Comparison of ENCODE assay signal across 26 cellular contexts in the genomic region with DNA sequence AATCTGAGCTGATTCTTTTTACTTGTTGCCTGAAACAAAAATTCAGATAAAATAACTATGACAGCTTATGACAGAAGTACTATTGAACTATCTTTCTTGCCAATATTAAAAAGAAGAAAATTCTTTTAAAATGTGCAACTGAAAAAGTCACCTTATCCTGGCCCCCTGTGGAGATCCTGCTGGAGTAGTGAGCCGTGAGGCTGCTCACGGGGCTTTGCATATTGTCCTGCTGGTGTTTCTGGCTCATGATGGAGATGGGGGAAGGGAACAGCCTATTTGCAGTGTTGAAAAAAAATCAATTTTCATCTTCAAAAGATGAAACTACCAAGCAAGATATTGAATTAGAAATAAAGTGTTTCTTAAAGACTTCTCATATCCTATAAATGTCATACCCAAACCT.
DNase-seq lines count a peak whose midpoint lies in the region; ATAC-seq and TF ChIP-seq lines count a peak whose summit lies in the region.
"Had no signal": no experiment of that assay in that cellular context is flagged by ENCODE, and none has a peak within 500 bp of the region (broad histone marks: within the 10 kb centered on the region; RNA-seq: fewer than 3 reads in every experiment).

No MANE protein-coding gene starts in this region.

- ATAC-seq in HG02884 (IDR thresholded peaks at IDR 0.05; ENCODE audit: unreplicated experiment) = no peak
- ATAC-seq: CD8-positive, alpha-beta T cell; T-cell had no signal

- H3K9me3 Mint-ChIP-seq in endothelial cell (ENCODE audit: unreplicated experiment) = no peaks in the 10 kb centered on the region

- WGBS in iPS DF 6.9 (ENCODE audit: insufficient coverage, insufficient read length) = no CpG with 5 or more reads among the region's 2 CpGs
- 69 to 97% methylated on average over 2 of the region's 2 CpGs for WGBS in transverse colon (ENCODE audit: low coverage in 1 of 2), 2 donors

- DNase-seq in H7 = peak; percentile 60
- DNase-seq in NCI-H146 (lab: John Stamatoyannopoulos, UW) = peak; percentile 73
- peak; percentile 12 for DNase-seq in NCI-H526 treated with DMSO at 0.1 percent for 48 hours (lab: John Stamatoyannopoulos, UW)
- peak; percentile 9 for DNase-seq in iPS DF 6.9 (ENCODE audit: low read depth, low spot score)
- DNase-seq in endothelial cell (ENCODE audit: low spot score) = no peak
- DNase-seq in transverse colon = no peak
- no peak for DNase-seq in stimulated activated CD4-positive, alpha-beta T cell treated with anti-CD3 and anti-CD28 coated beads, Interleukin-15, amount 100 ng/mL, for 24 hours
- DNase-seq: CD8-positive, alpha-beta T cell; DMS153; DND-41; H9; HFFc6; IMR-90; KG1; MG63; NCI-H1694 treated with DMSO at 0.1 percent for 48 hours; NCI-H2081 treated with DMSO at 0.1 percent for 48 hours; NCI-H2227 treated with DMSO at 0.1 percent for 48 hours; NCI-H748 treated with DMSO at 0.1 percent for 48 hours; NK-92 treated with Interleukin-12 subunit alpha and Interleukin-12 subunit beta, amount 100 ng/mL, for 24 hours; SHP77; T-cell had no signal

- TF ChIP-seq POLR2A in transverse colon (IDR thresholded peaks at IDR 0.05) = no peak

- H3K9me3 ChIP-seq in iPS DF 6.9 (ENCODE audit: control insufficient read depth, insufficient read depth, low read length) (no peaks in the 10 kb centered on the region), transverse colon (no peaks in the 10 kb centered on the region)
- H3K9me3 ChIP-seq: MG63 had no signal

- no peaks in the 10 kb centered on the region for H3K27me3 Mint-ChIP-seq in endothelial cell (ENCODE audit: unreplicated experiment)
- H3K27me3 Mint-ChIP-seq: B cell, T-cell had no signal

- TF ChIP-seq CTCF in endothelial cell (IDR thresholded peaks at IDR 0.05; ENCODE audit: unreplicated experiment) (no peak), transverse colon (IDR thresholded peaks at IDR 0.05) (no peak)

- no peaks in the 10 kb centered on the region for H3K4me1 Mint-ChIP-seq in endothelial cell (ENCODE audit: unreplicated experiment)
- H3K4me1 Mint-ChIP-seq: B cell, T-cell had no signal

- H3K27ac Mint-ChIP-seq in endothelial cell (ENCODE audit: unreplicated experiment) = no peak overlapping the region
- H3K27ac Mint-ChIP-seq: B cell; CD8-positive, alpha-beta T cell; HFFc6; T-cell had no signal

- H3K27me3 ChIP-seq in H7 (ENCODE audit: control insufficient read depth, insufficient read depth, low read length) (no peaks in the 10 kb centered on the region), iPS DF 6.9 (ENCODE audit: control insufficient read depth, insufficient read depth, low read length) (no peaks in the 10 kb centered on the region), transverse colon (no peaks in the 10 kb centered on the region)
- H3K27me3 ChIP-seq: MG63 had no signal

- H3K27ac ChIP-seq in iPS DF 6.9 (ENCODE audit: low read length) = no peak overlapping the region
- H3K27ac ChIP-seq in transverse colon = no peak overlapping the region
- H3K27ac ChIP-seq: C4-2B, RWPE1 had no signal

- intact Hi-C loops in transverse colon (cut with DNase I; ENCODE audit: low total_unique reads) = no loop called here

- no peaks in the 10 kb centered on the region for H3K4me1 ChIP-seq in iPS DF 6.9 (ENCODE audit: control insufficient read depth, insufficient read depth, low read length)
- no peaks in the 10 kb centered on the region for H3K4me1 ChIP-seq in transverse colon

- no peak for TF ChIP-seq EP300 in transverse colon (IDR thresholded peaks at IDR 0.05; ENCODE audit: low read depth)

- H3K36me3 ChIP-seq in H7 (replicated peaks; ENCODE audit: control insufficient read depth, insufficient read depth, low read length) (no peaks in the 10 kb centered on the region), iPS DF 6.9 (ENCODE audit: control insufficient read depth, insufficient read depth, low read length) (no peaks in the 10 kb centered on the region), transverse colon (no peaks in the 10 kb centered on the region)
- H3K36me3 ChIP-seq: MG63 had no signal

- H3K4me3 ChIP-seq in H7 (ENCODE audit: insufficient read depth, low read depth, low read length) = no peak overlapping the region
- no peak overlapping the region for H3K4me3 ChIP-seq in iPS DF 6.9 (ENCODE audit: low read length)
- no peak overlapping the region for H3K4me3 ChIP-seq in transverse colon
- H3K4me3 ChIP-seq: MG63 had no signal

- in situ Hi-C loops in transverse colon (cut with MboI; ENCODE audit: low pct_ligation_motif_present in 1 of 4, low pct_unique_long_range_greater_than_20kb in 1 of 4, low sequenced_read_pairs in 3 of 4) = no loop called here

- H3K4me3 Mint-ChIP-seq in endothelial cell (ENCODE audit: unreplicated experiment) = no peak overlapping the region
- H3K4me3 Mint-ChIP-seq: B cell; CD8-positive, alpha-beta T cell; H9; HFFc6; T-cell had no signal

- peaks cover 8% of the 10 kb centered on the region for H3K36me3 Mint-ChIP-seq in endothelial cell (ENCODE audit: low read depth, unreplicated experiment)
- H3K36me3 Mint-ChIP-seq: CD8-positive, alpha-beta T cell; T-cell had no signal

Comparison
In these comparisons a context has a peak if more than half of its experiments do, and no peak if none do; other contexts are left out.
1. DNase-seq: peak in H7 (single experiment), NCI-H146 (single experiment), NCI-H526 treated with DMSO at 0.1 percent for 48 hours (single experiment) and iPS DF 6.9 (single experiment); none in endothelial cell (single experiment), transverse colon (single experiment) and stimulated activated CD4-positive, alpha-beta T cell treated with anti-CD3 and anti-CD28 coated beads, Interleukin-15, amount 100 ng/mL, for 24 hours (single experiment).